17 cellular contexts compared by ENCODE assay signal in genomic region chr10:98223874-98224273, GRCh38. TPM values are rescaled to one million over a fixed set of nuclear protein-coding genes. Genes with fewer than 3 reads are reported as not detected.
"Had no signal": no experiment of that assay in that cellular context is flagged by ENCODE, and none has a peak within 500 bp of the region (broad histone marks: within the 10 kb centered on the region; RNA-seq: fewer than 3 reads in every experiment).

No MANE protein-coding gene starts in this region.

- H3K4me1 ChIP-seq: foreskin keratinocyte had no signal

- H3K4me3 ChIP-seq: esophagus muscularis mucosa, hepatocyte, left ventricle myocardium inferior, lower lobe of right lung, psoas muscle, upper lobe of left lung, vagina had no signal

- H2AFZ ChIP-seq: hepatocyte had no signal

- H3K27ac ChIP-seq: esophagus muscularis mucosa, foreskin keratinocyte, hepatocyte, left ventricle myocardium inferior, lower lobe of right lung, psoas muscle, upper lobe of left lung, vagina had no signal

- DNase-seq: effector memory CD4-positive, alpha-beta T cell; kidney; left cardiac atrium; left ventricle myocardium inferior; lower lobe of right lung; psoas muscle; retina; small intestine; stimulated activated CD4-positive, alpha-beta T cell treated with anti-CD3 and anti-CD28 coated beads, Interleukin-2, amount 100 ng/mL, for 48 hours; stimulated activated naive CD4-positive, alpha-beta T cell treated with Interleukin-2 at 50 U/mL for 16 hours; upper lobe of left lung had no signal

- H3K36me3 ChIP-seq: esophagus muscularis mucosa, lower lobe of right lung, upper lobe of left lung, vagina had no signal

- ATAC-seq: foreskin keratinocyte, left cardiac atrium, lower lobe of right lung, sciatic nerve had no signal

- H3K4me2 ChIP-seq: hepatocyte had no signal

- H3K27me3 ChIP-seq: esophagus muscularis mucosa, foreskin keratinocyte, hepatocyte, upper lobe of left lung, vagina had no signal

RNA-seq across cellular contexts. Expression of gene LOXL4, which starts 44.1 kb away (rescaled TPM):
- total RNA-seq: natural killer cell treated with Interleukin-12 subunit alpha and Interleukin-12 subunit beta and Interleukin-15 and Interleukin-18, amount 100 ng/mL, for 72 hours had no signal
